In genomic region chr19:19445288-19445687, GRCh38 we compare ENCODE assay signal across 11 cellular contexts. TPM values are rescaled to one million over a fixed set of nuclear protein-coding genes. Genes with fewer than 3 reads are reported as not detected.
DNase-seq lines count a peak whose midpoint lies in the region; ATAC-seq and TF ChIP-seq lines count a peak whose summit lies in the region.
"Had no signal": no experiment of that assay in that cellular context is flagged by ENCODE, and none has a peak within 500 bp of the region (broad histone marks: within the 10 kb centered on the region; RNA-seq: fewer than 3 reads in every experiment).

No MANE protein-coding gene starts in this region.

- H3K36me3 ChIP-seq in GM23338 (ENCODE audit: insufficient read depth) (no peaks in the 10 kb centered on the region), HAP-1 (replicated peaks) (no peaks in the 10 kb centered on the region), thyroid gland (no peaks in the 10 kb centered on the region)
- H3K36me3 ChIP-seq in effector memory CD4-positive, alpha-beta T cell (ENCODE audit: control insufficient read depth, insufficient read depth, low read length): no peaks in the 10 kb centered on the region

- H3K4me3 Mint-ChIP-seq in GM23338 (no peak overlapping the region), progenitor cell of endocrine pancreas (ENCODE audit: low read depth) (no peak overlapping the region)

- CTCF ChIA-PET in RWPE1 (lab: Yijun Ruan, JAX): no interaction called here

- H3K79me2 ChIP-seq in GM23338 (replicated peaks; ENCODE audit: insufficient read depth): peaks cover 100% of the 10 kb centered on the region

- H3K27me3 Mint-ChIP-seq in GM23338 (ENCODE audit: insufficient read depth, low read depth, poor library complexity): peaks cover 3% of the 10 kb centered on the region
- H3K27me3 Mint-ChIP-seq in progenitor cell of endocrine pancreas: no peaks in the 10 kb centered on the region

- H4K20me1 ChIP-seq in GM23338 (replicated peaks; ENCODE audit: insufficient read depth): peaks cover 90% of the 10 kb centered on the region

- no peaks in the 10 kb centered on the region for H3K9me3 ChIP-seq in effector memory CD4-positive, alpha-beta T cell (ENCODE audit: control insufficient read depth, low read length)
- H3K9me3 ChIP-seq in HAP-1 (no peaks in the 10 kb centered on the region), thyroid gland (no peaks in the 10 kb centered on the region)

- 15 to 25% methylated on average over 1 of the region's 1 CpG for WGBS in thyroid gland, 2 donors

- no peak overlapping the region for H3K4me2 ChIP-seq in GM23338

- H3K4me1 ChIP-seq in GM23338 (ENCODE audit: insufficient read depth) (peaks cover 29% of the 10 kb centered on the region), HAP-1 (no peaks in the 10 kb centered on the region), thyroid gland (peaks cover 18 to 22% of the 10 kb centered on the region in 2 donors)
- H3K4me1 ChIP-seq in effector memory CD4-positive, alpha-beta T cell (ENCODE audit: control insufficient read depth, insufficient read depth, low read length, poor library complexity, severe bottlenecking): peaks cover 28% of the 10 kb centered on the region

- intact Hi-C loops in thyroid gland (cut with DNase I): no loop called here

- no peak for ATAC-seq in GM23338
- ATAC-seq in GM18868 (IDR thresholded peaks at IDR 0.05; ENCODE audit: unreplicated experiment): no peak

- no peak for TF ChIP-seq CTCF in GM23338 (conservative IDR thresholded peaks at IDR 0.05; ENCODE audit: low read depth in 2 of 2)
- no peak for TF ChIP-seq CTCF in RWPE1 (conservative IDR thresholded peaks at IDR 0.05; ENCODE audit: low read depth)
- TF ChIP-seq CTCF in progenitor cell of endocrine pancreas (IDR thresholded peaks at IDR 0.05; ENCODE audit: unreplicated experiment): no peak
- TF ChIP-seq CTCF in thyroid gland (IDR thresholded peaks at IDR 0.05): no peak

- H3K9me2 ChIP-seq in GM23338 (ENCODE audit: insufficient read depth): no peaks in the 10 kb centered on the region

- H3K27me3 ChIP-seq in GM23338 (ENCODE audit: insufficient read depth) (no peaks in the 10 kb centered on the region), HAP-1 (ENCODE audit: low read depth) (no peaks in the 10 kb centered on the region), thyroid gland (no peaks in the 10 kb centered on the region)
- H3K27me3 ChIP-seq in effector memory CD4-positive, alpha-beta T cell (replicated peaks; ENCODE audit: control insufficient read depth, insufficient read depth, low read length, poor library complexity, severe bottlenecking): no peaks in the 10 kb centered on the region

- POLR2A ChIA-PET in RWPE1 (lab: Yijun Ruan, JAX; ENCODE audit: low non-redundant PET): no interaction called here

- in situ Hi-C loops in HAP-1 (cut with MboI; ENCODE audit: low sequenced_read_pairs): no loop called here

- DNase-seq in GM23338 (ENCODE audit: low spot score) (no peak), RWPE1 (ENCODE audit: low spot score) (no peak), progenitor cell of endocrine pancreas (ENCODE audit: low spot score, unreplicated experiment) (no peak), HAP-1 (ENCODE audit: low spot score in 2 of 2) (no peak), thyroid gland (no peak)
- no peak for DNase-seq in effector memory CD4-positive, alpha-beta T cell
- DNase-seq: left colon; NCI-H1092 treated with DMSO at 0.1 percent for 48 hours; NCI-H510A treated with DMSO at 0.1 percent for 48 hours; stimulated activated CD4-positive, alpha-beta T cell treated with anti-CD3 and anti-CD28 coated beads, Interleukin-2, amount 100 ng/mL, for 48 hours had no signal

- H3K9me3 Mint-ChIP-seq in GM23338 (no peaks in the 10 kb centered on the region; the same call in 2 of the 3 replicates), progenitor cell of endocrine pancreas (ENCODE audit: low read depth) (no peaks in the 10 kb centered on the region)

- peaks cover 11% of the 10 kb centered on the region; the same call in 1 of the 2 replicates for H3F3A ChIP-seq in GM23338 (replicated peaks; ENCODE audit: low read depth)

- TF ChIP-seq POLR2A in thyroid gland (IDR thresholded peaks at IDR 0.05): no peak

- 0 out of 2 replicates have a peak overlapping the region, but pooled peaks have one; percentile 32 for H3K27ac Mint-ChIP-seq in GM23338
- H3K27ac Mint-ChIP-seq in progenitor cell of endocrine pancreas: peak overlapping the region; percentile 63

- H3K4me3 ChIP-seq in GM23338 (no peak overlapping the region), HAP-1 (no peak overlapping the region), thyroid gland (replicated peaks in 1 of 3) (no peak overlapping the region)
- H3K4me3 ChIP-seq in effector memory CD4-positive, alpha-beta T cell (ENCODE audit: insufficient read depth, low read depth, low read length, poor library complexity, severe bottlenecking): no peak overlapping the region

- H3K4me1 Mint-ChIP-seq in GM23338: peaks cover 52% of the 10 kb centered on the region
- H3K4me1 Mint-ChIP-seq in progenitor cell of endocrine pancreas (ENCODE audit: low read depth): peaks cover 8% of the 10 kb centered on the region

- H3K27ac ChIP-seq in GM23338 (ENCODE audit: low read depth) (peak overlapping the region; percentile 84), RWPE1 (peak overlapping the region; percentile 42; the same call in 1 of the 2 replicates), thyroid gland (no peak overlapping the region)
- peak overlapping the region; percentile 32 for H3K27ac ChIP-seq in effector memory CD4-positive, alpha-beta T cell (ENCODE audit: insufficient read depth, low read length, poor library complexity, severe bottlenecking)

- H3K36me3 Mint-ChIP-seq in GM23338 (ENCODE audit: low read depth) (peaks cover 6% of the 10 kb centered on the region; the same call in 1 of the 3 replicates), progenitor cell of endocrine pancreas (ENCODE audit: insufficient read depth) (no peaks in the 10 kb centered on the region)

- H2AFZ ChIP-seq in GM23338: no peak overlapping the region

TF ChIP-seq in GM23338, 12 proteins besides CTCF, POLR2A, EP300 and RAD21:
- no peak for TF ChIP-seq ZNF114 (CRISPR knock-in tag; IDR thresholded peaks at IDR 0.05)
- TF ChIP-seq EZH2 (IDR thresholded peaks at IDR 0.05; ENCODE audit: low read depth, unreplicated experiment): no peak
- no peak for TF ChIP-seq ETS1 (IDR thresholded peaks at IDR 0.05)
- no peak for TF ChIP-seq ZNF331 (CRISPR knock-in tag; IDR thresholded peaks at IDR 0.05; ENCODE audit: low read depth)
- no peak for TF ChIP-seq REST (IDR thresholded peaks at IDR 0.05; ENCODE audit: unreplicated experiment)
- TF ChIP-seq NANOG (IDR thresholded peaks at IDR 0.05; ENCODE audit: borderline replicate concordance): no peak
- no peak for TF ChIP-seq EZH2phosphoT487 (IDR thresholded peaks at IDR 0.05; ENCODE audit: unreplicated experiment)
- TF ChIP-seq CREB1 (CRISPR knock-in tag; IDR thresholded peaks at IDR 0.05; ENCODE audit: low read depth): no peak
- TF ChIP-seq POLR2AphosphoS5 (IDR thresholded peaks at IDR 0.05; ENCODE audit: low read depth): no peak
TF ChIP-seq in GM23338: peak in this region for 0.

RNA-seq across cellular contexts. Expression of gene GATAD2A, which starts 39.8 kb away (rescaled TPM):
- total RNA-seq in GM23338 (2014; rRNA removed; shearing (Covaris generic)): 123 and 151 TPM in 2 replicates
- 40.0 and 49.2 TPM in 2 replicates for polyA plus RNA-seq in GM23338 (2016; fragmentation: Nextera tagmentation; extraction: Ambion mirVana)
- total RNA-seq in progenitor cell of endocrine pancreas (91.0 and 98.7 TPM in 2 replicates), thyroid gland (10 to 100 TPM; 33.2 to 82.4 (median 51.8) TPM)

Comparison
In these comparisons a context has a peak if more than half of its experiments do, and no peak if none do; other contexts are left out.
1. H3K27ac ChIP-seq: peak in GM23338 (single experiment), RWPE1 (single experiment) and effector memory CD4-positive, alpha-beta T cell (single experiment); none in thyroid gland (0 of 3).